In genomic region chr17:76670708-76671122, GRCh38 we compare ENCODE assay signal across 9 cellular contexts. TPM values are rescaled to one million over a fixed set of nuclear protein-coding genes. Genes with fewer than 3 reads are reported as not detected.
DNase-seq lines count a peak whose midpoint lies in the region; FAIRE-seq and TF ChIP-seq lines count a peak whose summit lies in the region.
"Had no signal": no experiment of that assay in that cellular context is flagged by ENCODE, and none has a peak within 500 bp of the region (broad histone marks: within the 10 kb centered on the region; RNA-seq: fewer than 3 reads in every experiment).

No MANE protein-coding gene starts in this region.

- POLR2A ChIA-PET in PC-9 (lab: Charles Lee; ENCODE audit: unreplicated experiment): interaction anchor here (0.9 kb wide), 1 partner anchor 113 kb away, joined by 9 read pairs; no protein-coding TSS in a partner anchor
- POLR2A ChIA-PET in endothelial cell of umbilical vein (lab: Charles Lee): interaction anchor here (0.6 to 1.8 kb wide), 3 partner anchors 11 to 113 kb away, joined by 3 to 7 read pairs (median 3); partner anchors contain the start of genes MFSD11 and SRSF2

- peaks cover 36% of the 10 kb centered on the region for H3F3A ChIP-seq in GM23248 (ENCODE audit: insufficient read depth)
- H3F3A ChIP-seq in PC-9 (ENCODE audit: insufficient read depth, low read depth): peaks cover 12% of the 10 kb centered on the region; the same call in 1 of the 2 replicates

- no peaks in the 10 kb centered on the region for H3K79me2 ChIP-seq in GM23248 (ENCODE audit: insufficient read depth)
- H3K79me2 ChIP-seq in PC-9 (ENCODE audit: low read depth): no peaks in the 10 kb centered on the region
- H3K79me2 ChIP-seq in endothelial cell of umbilical vein (ENCODE audit: control insufficient read depth, insufficient read depth, low read length): no peaks in the 10 kb centered on the region

- peaks cover 3% of the 10 kb centered on the region; the same call in 1 of the 2 replicates for H3K36me3 ChIP-seq in GM23248 (ENCODE audit: low read depth)
- H3K36me3 ChIP-seq in PC-9 (ENCODE audit: low read depth): no peaks in the 10 kb centered on the region
- H3K36me3 ChIP-seq in endothelial cell of umbilical vein (ENCODE audit: control insufficient read depth in 2 of 2, extremely low read depth in 1 of 2, insufficient read depth in 2 of 2, low read length in 2 of 2): no peaks in the 10 kb centered on the region
- no peaks in the 10 kb centered on the region for H3K36me3 ChIP-seq in prostate gland

- dilution Hi-C loops in endothelial cell of umbilical vein (cut with MboI; ENCODE audit: extremely low pct_ligation_motif_present, low sequenced_read_pairs): no loop called here

- DNase-seq in GM23248 (no peak), PC-9 (no peak), endothelial cell of umbilical vein (ENCODE audit: low read depth, low spot score) (no peak), prostate gland (ENCODE audit: low spot score) (no peak), GOT3 (lab: John Stamatoyannopoulos, UW) (no peak), NCI-H524 (lab: John Stamatoyannopoulos, UW) (no peak), NCI-H774 (lab: John Stamatoyannopoulos, UW) (no peak)
- DNase-seq in NK-92 treated with Interleukin-12 subunit alpha and Interleukin-12 subunit beta, amount 100 ng/mL, for 24 hours (lab: John Stamatoyannopoulos, UW): no peak

- H2AFZ ChIP-seq in GM23248 (peak overlapping the region; percentile 88), PC-9 (peak overlapping the region; percentile 95; the same call in 1 of the 2 replicates), endothelial cell of umbilical vein (ENCODE audit: low read depth, low read length) (peak overlapping the region; percentile 97)

- intact Hi-C loops in PC-9 (cut with micrococcal nuclease; ENCODE audit: unreplicated experiment) (loop anchor here (1.0 to 5.0 kb wide), 4 partner anchors 29 to 143 kb away; no protein-coding TSS in a partner anchor), endothelial cell of umbilical vein (cut with micrococcal nuclease) (no loop called here), prostate gland (cut with DNase I) (loop anchor here (5.0 kb wide), 2 partner anchors 42 to 113 kb away; partner anchors contain the start of gene MXRA7)

- H3K4me1 ChIP-seq in GM23248 (ENCODE audit: insufficient read depth) (peaks cover 30% of the 10 kb centered on the region), PC-9 (replicated peaks; ENCODE audit: insufficient read depth) (peaks cover 9% of the 10 kb centered on the region), endothelial cell of umbilical vein (ENCODE audit: control insufficient read depth, extremely low read depth, insufficient read depth, low read length) (peaks cover 11% of the 10 kb centered on the region), prostate gland (replicated peaks) (no peaks in the 10 kb centered on the region)

- in situ Hi-C loops in GM23248 (cut with MboI): no loop called here

- TF ChIP-seq CTCF in PC-9 (conservative IDR thresholded peaks at IDR 0.05) (no peak), endothelial cell of umbilical vein (IDR thresholded peaks at IDR 0.05; ENCODE audit: extremely low read depth in 1 of 2, insufficient read depth in 1 of 2, low read depth in 1 of 2, low read length in 2 of 2) (no peak), prostate gland (IDR thresholded peaks at IDR 0.05) (no peak)

- no peak for FAIRE-seq in endothelial cell of umbilical vein (lab: Jason Lieb, UNC)

- H4K20me1 ChIP-seq in GM23248 (ENCODE audit: insufficient read depth): no peaks in the 10 kb centered on the region
- no peaks in the 10 kb centered on the region for H4K20me1 ChIP-seq in PC-9 (ENCODE audit: insufficient read depth)
- H4K20me1 ChIP-seq in endothelial cell of umbilical vein (replicated peaks; ENCODE audit: control insufficient read depth, extremely low read depth, insufficient read depth, low read length): no peaks in the 10 kb centered on the region

- BruUV-seq in PC-9 (replicated peaks; lab: Mats Ljungman, UMichigan): no TSS peak
- BruUV-seq in endothelial cell of umbilical vein (replicated peaks; lab: Mats Ljungman, UMichigan): no TSS peak

- H3K9me2 ChIP-seq in GM23248 (ENCODE audit: insufficient read depth) (no peaks in the 10 kb centered on the region), PC-9 (ENCODE audit: insufficient read depth) (no peaks in the 10 kb centered on the region)

- CTCF ChIA-PET in PC-9 (lab: Charles Lee) (interaction anchor here (0.6 to 1.7 kb wide), 3 partner anchors 11 to 67 kb away, joined by 3 to 5 read pairs (median 5); no protein-coding TSS in a partner anchor), endothelial cell of umbilical vein (lab: Charles Lee) (interaction anchor here (1.3 to 3.0 kb wide), 3 partner anchors 11 to 119 kb away, joined by 5 to 30 read pairs (median 16); no protein-coding TSS in a partner anchor)

- WGBS in GM23248 (ENCODE audit: low coverage in 1 of 2, low lambda C conversion rate in 2 of 2, missing lambda C conversion rate in 2 of 2), 2 experiments: 27 to 29% methylated on average over 9 of the region's 9 CpGs
- WGBS in prostate gland: 56% methylated on average over 9 of the region's 9 CpGs

- no peak for TF ChIP-seq POLR2A in endothelial cell of umbilical vein (IDR thresholded peaks at IDR 0.05; ENCODE audit: low read depth, low read length)
- TF ChIP-seq POLR2A in prostate gland (IDR thresholded peaks at IDR 0.05): no peak

- no peak overlapping the region for H3K4me2 ChIP-seq in GM23248 (ENCODE audit: unreplicated experiment)
- H3K4me2 ChIP-seq in PC-9: peak overlapping the region; percentile 78
- no peak overlapping the region for H3K4me2 ChIP-seq in endothelial cell of umbilical vein (ENCODE audit: insufficient read depth, low read length)

- 0 out of 2 replicates have a peak overlapping the region, but pooled peaks have one; percentile 81 for H3K4me3 ChIP-seq in GM23248
- H3K4me3 ChIP-seq in PC-9: peak overlapping the region; percentile 69; the same call in 1 of the 2 replicates
- H3K4me3 ChIP-seq in endothelial cell of umbilical vein (replicated peaks in 1 of 3; ENCODE audit: insufficient read depth in 1 of 3, low read depth in 1 of 3, low read length in 3 of 3): no peak overlapping the region
- no peak overlapping the region for H3K4me3 ChIP-seq in prostate gland

- H3K9me3 ChIP-seq in GM23248 (ENCODE audit: low read depth) (no peaks in the 10 kb centered on the region), PC-9 (ENCODE audit: insufficient read depth, low read depth) (no peaks in the 10 kb centered on the region), endothelial cell of umbilical vein (replicated peaks; ENCODE audit: control insufficient read depth, insufficient read depth, low read length) (no peaks in the 10 kb centered on the region), prostate gland (no peaks in the 10 kb centered on the region)

- H3K27me3 ChIP-seq in GM23248 (replicated peaks; ENCODE audit: insufficient read depth) (no peaks in the 10 kb centered on the region), PC-9 (ENCODE audit: insufficient read depth, low read depth) (no peaks in the 10 kb centered on the region), endothelial cell of umbilical vein (ENCODE audit: control insufficient read depth in 2 of 2, insufficient read depth in 2 of 2, low read length in 2 of 2) (peaks cover 0 to 5% of the 10 kb centered on the region in 2 experiments), prostate gland (replicated peaks; ENCODE audit: insufficient read depth) (no peaks in the 10 kb centered on the region)

- H3K9me1 ChIP-seq in endothelial cell of umbilical vein (replicated peaks; ENCODE audit: control insufficient read depth, extremely low read depth, insufficient read depth, low read length): no peaks in the 10 kb centered on the region

- H3K27ac ChIP-seq in GM23248 (no peak overlapping the region), PC-9 (peak overlapping the region; percentile 61), endothelial cell of umbilical vein (ENCODE audit: insufficient read depth, low read depth, low read length) (no peak overlapping the region), prostate gland (peak overlapping the region; percentile 76 to 77)

- H3K9ac ChIP-seq in GM23248 (no peak overlapping the region), endothelial cell of umbilical vein (replicated peaks; ENCODE audit: extremely low read depth, insufficient read depth, low read length) (no peak overlapping the region)

RNA-seq across cellular contexts. Expression of gene ST6GALNAC1, which starts 27.2 kb away (rescaled TPM):
- not detected in 2 replicates for total RNA-seq in GM23248 (2014; rRNA removed; shearing (Covaris generic))
- polyA plus RNA-seq in GM23248 (2016; fragmentation: Nextera tagmentation; extraction: Ambion mirVana) (not detected in 2 replicates), endothelial cell of umbilical vein (0.19 and 0.25 TPM in 2 replicates)
- total RNA-seq in PC-9 (2021) (0.75 and 0.76 TPM in 2 replicates), endothelial cell of umbilical vein (0.55 TPM in 1 of 2 replicates, not detected in the other), prostate gland (10 to 100 TPM in 1 of 2 donors, 1 to 10 TPM in 1; 8.4 to 27.2 TPM)
- polyA plus RNA-seq in endothelial cell of umbilical vein (2011; cell fraction: cytosol; rRNA removed): 0.03 and 0.21 TPM in 2 replicates
- 0.14 TPM in 1 of 2 replicates, not detected in the other for polyA plus RNA-seq in endothelial cell of umbilical vein (2011; cell fraction: nucleus; rRNA removed)
- polyA plus RNA-seq in endothelial cell of umbilical vein (2012): 0.46 and 1.1 TPM in 2 replicates
- 0.21 and 1.6 TPM in 2 replicates for polyA minus RNA-seq in endothelial cell of umbilical vein
- polyA minus RNA-seq in endothelial cell of umbilical vein (2011; cell fraction: cytosol; rRNA and poly(A)+ RNA removed): 6.1 TPM
- polyA minus RNA-seq in endothelial cell of umbilical vein (2011; cell fraction: nucleus; rRNA and poly(A)+ RNA removed): not detected in 2 replicates
- total RNA-seq: HT1080 had no signal

RNA-seq across cellular contexts. Expression of gene MXRA7, which starts 40.0 kb away (rescaled TPM):
- 483 and 625 TPM in 2 replicates for total RNA-seq in GM23248 (2014; rRNA removed; shearing (Covaris generic))
- 46.8 and 48.0 TPM in 2 replicates for polyA plus RNA-seq in GM23248 (2016; fragmentation: Nextera tagmentation; extraction: Ambion mirVana)
- 5.5 and 8.9 TPM in 2 replicates for total RNA-seq in PC-9 (2021)
- total RNA-seq in endothelial cell of umbilical vein: 85.5 and 95.8 TPM in 2 replicates
- polyA plus RNA-seq in endothelial cell of umbilical vein: 42.0 and 49.5 TPM in 2 replicates
- 61.8 and 71.7 TPM in 2 replicates for polyA plus RNA-seq in endothelial cell of umbilical vein (2011; cell fraction: cytosol; rRNA removed)
- polyA plus RNA-seq in endothelial cell of umbilical vein (2011; cell fraction: nucleus; rRNA removed): 26.0 and 27.2 TPM in 2 replicates
- 110 and 134 TPM in 2 replicates for polyA plus RNA-seq in endothelial cell of umbilical vein (2012)
- polyA minus RNA-seq in endothelial cell of umbilical vein: 57.2 and 57.4 TPM in 2 replicates
- polyA minus RNA-seq in endothelial cell of umbilical vein (2011; cell fraction: cytosol; rRNA and poly(A)+ RNA removed): 8.2 TPM
- 10.1 and 10.8 TPM in 2 replicates for polyA minus RNA-seq in endothelial cell of umbilical vein (2011; cell fraction: nucleus; rRNA and poly(A)+ RNA removed)
- 100 to 1,000 TPM in 1 of 2 donors, 10 to 100 TPM in 1; 76.1 to 285 TPM for total RNA-seq in prostate gland

RNA-seq across cellular contexts. Expression of gene JMJD6, which starts 55.7 kb away (rescaled TPM):
- total RNA-seq in GM23248 (2014; rRNA removed; shearing (Covaris generic)): 19.0 and 33.3 TPM in 2 replicates
- polyA plus RNA-seq in GM23248 (2016; fragmentation: Nextera tagmentation; extraction: Ambion mirVana) (40.0 and 41.5 TPM in 2 replicates), endothelial cell of umbilical vein (18.4 and 19.8 TPM in 2 replicates)
- total RNA-seq in PC-9 (2021) (19.4 and 25.2 TPM in 2 replicates), endothelial cell of umbilical vein (36.6 and 41.6 TPM in 2 replicates), prostate gland (10 to 100 TPM; 17.7 to 40.5 TPM)
- polyA plus RNA-seq in endothelial cell of umbilical vein (2011; cell fraction: cytosol; rRNA removed): 15.0 and 16.0 TPM in 2 replicates
- polyA plus RNA-seq in endothelial cell of umbilical vein (2011; cell fraction: nucleus; rRNA removed): 19.2 and 25.9 TPM in 2 replicates
- polyA plus RNA-seq in endothelial cell of umbilical vein (2012): 35.8 and 40.0 TPM in 2 replicates
- 7.2 and 14.3 TPM in 2 replicates for polyA minus RNA-seq in endothelial cell of umbilical vein
- 16.6 TPM for polyA minus RNA-seq in endothelial cell of umbilical vein (2011; cell fraction: cytosol; rRNA and poly(A)+ RNA removed)
- polyA minus RNA-seq in endothelial cell of umbilical vein (2011; cell fraction: nucleus; rRNA and poly(A)+ RNA removed): 7.3 and 13.0 TPM in 2 replicates

RNA-seq across cellular contexts. Expression of gene METTL23, which starts 55.9 kb away (rescaled TPM):
- 22.5 and 35.6 TPM in 2 replicates for total RNA-seq in GM23248 (2014; rRNA removed; shearing (Covaris generic))
- polyA plus RNA-seq in GM23248 (2016; fragmentation: Nextera tagmentation; extraction: Ambion mirVana) (49.9 and 54.8 TPM in 2 replicates), endothelial cell of umbilical vein (28.9 and 33.4 TPM in 2 replicates)
- total RNA-seq in PC-9 (2021) (31.7 and 40.5 TPM in 2 replicates), endothelial cell of umbilical vein (19.5 and 20.0 TPM in 2 replicates), prostate gland (10 to 100 TPM; 39.5 to 47.9 TPM)
- polyA plus RNA-seq in endothelial cell of umbilical vein (2011; cell fraction: cytosol; rRNA removed): 23.8 and 31.3 TPM in 2 replicates
- polyA plus RNA-seq in endothelial cell of umbilical vein (2011; cell fraction: nucleus; rRNA removed): 26.1 and 28.9 TPM in 2 replicates
- 25.7 and 30.1 TPM in 2 replicates for polyA plus RNA-seq in endothelial cell of umbilical vein (2012)
- polyA minus RNA-seq in endothelial cell of umbilical vein: 11.6 and 30.1 TPM in 2 replicates
- 12.3 TPM for polyA minus RNA-seq in endothelial cell of umbilical vein (2011; cell fraction: cytosol; rRNA and poly(A)+ RNA removed)
- 10.6 and 11.6 TPM in 2 replicates for polyA minus RNA-seq in endothelial cell of umbilical vein (2011; cell fraction: nucleus; rRNA and poly(A)+ RNA removed)

Comparison
In these comparisons a context has a peak if more than half of its experiments do, and no peak if none do; other contexts are left out.
1. H3K27ac ChIP-seq: peak in PC-9 (single experiment) and prostate gland (2 of 2); none in GM23248 (single experiment) and endothelial cell of umbilical vein (single experiment).
2. H3K4me3 ChIP-seq: peak in GM23248 (single experiment) and PC-9 (single experiment); none in endothelial cell of umbilical vein (0 of 3) and prostate gland (0 of 2).
3. Peak in every context shown above with its lines, with median percentiles within 50 percentile points of each other: H2AFZ ChIP-seq.